Comparison of ENCODE assay signal across 8 cellular contexts in the genomic region with DNA sequence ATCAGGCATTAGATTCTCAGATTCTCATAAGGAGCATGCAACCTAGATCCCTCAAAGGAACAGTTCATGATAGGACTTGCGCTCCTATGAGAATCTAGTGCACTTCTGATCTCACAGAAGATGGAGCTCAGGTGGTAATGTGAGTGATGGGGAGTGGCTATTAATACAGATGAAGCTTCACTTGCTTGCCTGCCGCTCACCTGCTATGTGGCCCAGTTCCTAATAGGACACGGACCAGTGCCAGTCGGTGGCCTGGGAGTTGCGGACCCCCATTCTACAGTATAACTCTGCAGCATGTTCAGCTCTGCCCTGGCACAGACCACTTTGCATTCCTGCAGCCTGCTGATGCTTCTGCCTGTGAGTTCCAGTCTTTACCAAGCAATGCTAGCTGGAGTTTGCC.
"Had no signal": no experiment of that assay in that cellular context is flagged by ENCODE, and none has a peak within 500 bp of the region (broad histone marks: within the 10 kb centered on the region; RNA-seq: fewer than 3 reads in every experiment).

No MANE protein-coding gene starts in this region.

- DNase-seq: GM23248, GOT3, H7, H9, HCEC 1CT, HFFc6 had no signal

- H3K4me3 ChIP-seq: GM23248, GM23338, HAP-1 had no signal

- H3K36me3 ChIP-seq: HAP-1 had no signal

- H3K27ac ChIP-seq: GM23248 had no signal

- H3K9me3 ChIP-seq: HAP-1 had no signal

- H3K9ac ChIP-seq: GM23248 had no signal

- H3K4me2 ChIP-seq: GM23338 had no signal

- H3K4me1 ChIP-seq: HAP-1 had no signal

- H2AFZ ChIP-seq: GM23248, GM23338 had no signal
